Comparison of ENCODE assay signal across 8 cellular contexts in the genomic region with DNA sequence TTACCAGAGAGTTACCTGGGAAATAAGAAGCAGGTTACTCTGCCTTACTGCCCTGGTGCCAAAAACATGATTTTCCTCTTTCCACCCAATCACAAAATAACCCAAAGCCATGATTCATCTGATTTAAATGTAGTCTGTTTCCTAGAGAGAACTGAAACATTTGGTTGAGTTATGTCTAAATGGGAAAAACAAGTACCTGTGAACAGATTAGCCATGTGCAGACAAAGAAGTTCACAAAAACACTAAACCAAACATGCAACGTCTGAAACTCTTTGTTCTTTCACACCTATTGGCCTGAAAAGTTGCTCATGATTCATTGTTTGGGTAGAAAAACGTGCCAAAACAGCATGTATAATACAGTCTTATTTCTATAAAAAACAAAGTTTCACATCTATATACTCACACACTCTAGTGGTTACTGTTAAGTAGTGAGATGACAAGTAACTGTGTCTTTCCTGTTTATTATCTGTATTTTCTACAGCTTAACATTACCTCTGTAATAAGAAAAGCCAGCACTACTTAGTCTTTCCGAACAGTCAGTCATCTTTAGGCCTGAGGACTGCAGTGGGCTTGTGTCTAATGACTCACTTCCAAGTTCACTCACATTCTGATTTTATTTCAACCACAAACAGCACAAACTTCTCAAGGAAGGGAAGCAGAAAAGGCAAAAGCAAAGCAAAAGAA. TPM values are rescaled to one million over a fixed set of nuclear protein-coding genes. Genes with fewer than 3 reads are reported as not detected.
DNase-seq lines count a peak whose midpoint lies in the region; ATAC-seq and TF ChIP-seq lines count a peak whose summit lies in the region.

No MANE protein-coding gene starts in this region.

- no peak overlapping the region for H3K4me3 Mint-ChIP-seq in naive thymus-derived CD8-positive, alpha-beta T cell

- TF ChIP-seq EP300 in stomach (IDR thresholded peaks at IDR 0.05): no peak

- intact Hi-C loops in stomach (cut with DNase I; ENCODE audit: low total_unique reads): no loop called here

- H3K27ac ChIP-seq in AG04450 (ENCODE audit: low read depth, low read length): no peak overlapping the region
- peak overlapping the region; percentile 60 to 77 (median 72) for H3K27ac ChIP-seq in stomach

- peaks cover 0 to 9% (median 1%) of the 10 kb centered on the region in 3 donors for H3K36me3 Mint-ChIP-seq in naive thymus-derived CD8-positive, alpha-beta T cell

- peaks cover 23 to 54% (median 41%) of the 10 kb centered on the region in 4 donors for H3K4me1 ChIP-seq in stomach

- no peaks in the 10 kb centered on the region for H3K27me3 Mint-ChIP-seq in naive thymus-derived CD8-positive, alpha-beta T cell

- POLR2A ChIA-PET in AG04450 (lab: Yijun Ruan, JAX): no interaction called here
- POLR2A ChIA-PET in naive thymus-derived CD8-positive, alpha-beta T cell (lab: Charles Lee): no interaction called here

- H3K9me3 Mint-ChIP-seq in naive thymus-derived CD8-positive, alpha-beta T cell: peaks cover 0 to 1% (median 0%) of the 10 kb centered on the region in 9 donors

- no peak for TF ChIP-seq POLR2A in stomach (IDR thresholded peaks at IDR 0.05)

- WGBS in stomach, 5 donors: 26 to 55% (median 35%) methylated on average over 3 of the region's 3 CpGs

- H3K27ac Mint-ChIP-seq in naive thymus-derived CD8-positive, alpha-beta T cell: peak overlapping the region in 1 of 10 donors; percentile 57

- no peaks in the 10 kb centered on the region for H3K9me3 ChIP-seq in AG04450 (ENCODE audit: control insufficient read depth, insufficient read depth, low read length)
- no peaks in the 10 kb centered on the region for H3K9me3 ChIP-seq in stomach

- no peaks in the 10 kb centered on the region for H3K27me3 ChIP-seq in AG04450 (ENCODE audit: control insufficient read depth, insufficient read depth, low read length)
- H3K27me3 ChIP-seq in stomach: no peaks in the 10 kb centered on the region

- CTCF ChIA-PET in AG04450 (lab: Charles Lee): no interaction called here

- H3K36me3 ChIP-seq in stomach: peaks cover 0 to 36% (median 30%) of the 10 kb centered on the region in 4 donors

- no peaks in the 10 kb centered on the region for H3K4me1 Mint-ChIP-seq in naive thymus-derived CD8-positive, alpha-beta T cell

- peak; percentile 16 for DNase-seq in AG04450 (ENCODE audit: low read depth, low spot score)
- peak; percentile 84 to 90 for DNase-seq in dermis microvascular lymphatic vessel endothelial cell (ENCODE audit: low read depth in 2 of 2)
- DNase-seq in stomach: no peak
- no peak for DNase-seq in naive thymus-derived CD8-positive, alpha-beta T cell
- no peak for DNase-seq in NCI-H1694 treated with DMSO at 0.1 percent for 48 hours (lab: John Stamatoyannopoulos, UW)
- DNase-seq in Kasumi-1 (lab: John Stamatoyannopoulos, UW): no peak

- H3K4me3 ChIP-seq in AG04450 (ENCODE audit: low read depth, low read length) (no peak overlapping the region), stomach (no peak overlapping the region)

- TF ChIP-seq CTCF in AG04450 (IDR thresholded peaks at IDR 0.05; ENCODE audit: low read depth, low read length) (no peak), stomach (IDR thresholded peaks at IDR 0.05) (no peak)

- ATAC-seq in GM19395 (IDR thresholded peaks at IDR 0.05; ENCODE audit: unreplicated experiment): peak; percentile 89
- peak; percentile 76 for ATAC-seq in HG03439 (IDR thresholded peaks at IDR 0.05; ENCODE audit: unreplicated experiment)
- ATAC-seq in naive thymus-derived CD8-positive, alpha-beta T cell: no peak

RNA-seq across cellular contexts. Expression of gene FAM174B, which starts 30.1 kb away (rescaled TPM):
- polyA plus RNA-seq in AG04450 (2011; rRNA removed) (2.1 and 4.3 TPM in 2 replicates), stomach (10 to 100 TPM; 21.7 to 30.3 (median 22.7) TPM)
- polyA minus RNA-seq in AG04450 (2011; rRNA and poly(A)+ RNA removed): 4.6 and 11.0 TPM in 2 replicates
- total RNA-seq in dermis microvascular lymphatic vessel endothelial cell (62.6 and 87.6 TPM in 2 replicates), stomach (10 to 100 TPM; 14.6 to 54.0 (median 36.2) TPM)
- 10 to 100 TPM in 1 of 2 experiments, 1 to 10 TPM in 1; 9.2 to 10.9 TPM for total RNA-seq in naive thymus-derived CD8-positive, alpha-beta T cell
- 1 to 10 TPM; 3.5 to 6.0 (median 5.9) TPM for polyA plus RNA-seq in naive thymus-derived CD8-positive, alpha-beta T cell

Comparison
In these comparisons a context has a peak if more than half of its experiments do, and no peak if none do; other contexts are left out.
1. DNase-seq: peak in AG04450 (single experiment) and dermis microvascular lymphatic vessel endothelial cell (2 of 2); none in stomach (single experiment), naive thymus-derived CD8-positive, alpha-beta T cell (0 of 10), NCI-H1694 treated with DMSO at 0.1 percent for 48 hours (single experiment) and Kasumi-1 (0 of 2).
2. ATAC-seq: peak in GM19395 (single experiment) and HG03439 (single experiment); none in naive thymus-derived CD8-positive, alpha-beta T cell (0 of 2).